In genomic region chrX:153907456-153907855, GRCh38 we compare ENCODE assay signal across 17 cellular contexts. TPM values are rescaled to one million over a fixed set of nuclear protein-coding genes. Genes with fewer than 3 reads are reported as not detected.
DNase-seq lines count a peak whose midpoint lies in the region; ATAC-seq and TF ChIP-seq lines count a peak whose summit lies in the region.
"Had no signal": no experiment of that assay in that cellular context is flagged by ENCODE, and none has a peak within 500 bp of the region (broad histone marks: within the 10 kb centered on the region; RNA-seq: fewer than 3 reads in every experiment).

No MANE protein-coding gene starts in this region.

- H3K36me3 ChIP-seq in HEK293 (ENCODE audit: control insufficient read depth in 2 of 2, insufficient read depth in 1 of 2, low read length in 2 of 2) (no peaks in the 10 kb centered on the region), neuronal stem cell (replicated peaks in 1 of 2; ENCODE audit: control insufficient read depth in 2 of 2, insufficient read depth in 2 of 2, low read length in 2 of 2) (no peaks in the 10 kb centered on the region), spleen (peaks cover 0 to 58% (median 20%) of the 10 kb centered on the region in 6 donors)

- no peak overlapping the region for H2AK5ac ChIP-seq in neuronal stem cell (ENCODE audit: low read depth, low read length)

- H3K79me1 ChIP-seq in neuronal stem cell (ENCODE audit: low read depth, low read length) = no peaks in the 10 kb centered on the region

- no peak overlapping the region for H3K4ac ChIP-seq in neuronal stem cell (ENCODE audit: low read length)

- H3K14ac ChIP-seq in neuronal stem cell (ENCODE audit: low read length) = no peak overlapping the region

- no peak for TF ChIP-seq CTCF in HEK293 (tag by site-specific recombination; IDR thresholded peaks at IDR 0.05)
- TF ChIP-seq CTCF in chondrocyte (IDR thresholded peaks at IDR 0.05) = no peak
- TF ChIP-seq CTCF in spleen (IDR thresholded peaks at IDR 0.05 in 8 of 11, conservative IDR thresholded peaks at IDR 0.05 in 3 of 11) = no peak

- H3K9me3 ChIP-seq in HEK293 (ENCODE audit: control insufficient read depth, insufficient read depth, low read depth, low read length) = no peaks in the 10 kb centered on the region
- no peaks in the 10 kb centered on the region for H3K9me3 ChIP-seq in neuronal stem cell (replicated peaks in 1 of 2; ENCODE audit: control insufficient read depth in 2 of 2, insufficient read depth in 1 of 2, low read depth in 1 of 2, low read length in 2 of 2)
- no peaks in the 10 kb centered on the region for H3K9me3 ChIP-seq in spleen
- H3K9me3 ChIP-seq: Caco-2 had no signal

- intact Hi-C loops in spleen (cut with DNase I; ENCODE audit: low total_unique reads) = no loop called here

- H2AFZ ChIP-seq in neuronal stem cell (ENCODE audit: low read length) = no peak overlapping the region
- H2AFZ ChIP-seq: GM23248 had no signal

- H3K27me3 Mint-ChIP-seq in chondrocyte (ENCODE audit: low read depth) = no peaks in the 10 kb centered on the region
- H3K27me3 Mint-ChIP-seq in naive thymus-derived CD8-positive, alpha-beta T cell = no peaks in the 10 kb centered on the region

- H2BK120ac ChIP-seq in neuronal stem cell (ENCODE audit: low read depth, low read length) = no peak overlapping the region

- no peak overlapping the region for H3K18ac ChIP-seq in neuronal stem cell (ENCODE audit: low read length)

- H3K27ac ChIP-seq in HEK293 (ENCODE audit: extremely low read depth, low read depth, low read length) (no peak overlapping the region), neuronal stem cell (replicated peaks; ENCODE audit: low read length) (no peak overlapping the region), spleen (no peak overlapping the region)
- H3K27ac ChIP-seq: GM23248 had no signal

- H3K4me1 Mint-ChIP-seq in chondrocyte (ENCODE audit: low read depth) = peaks cover 7% of the 10 kb centered on the region
- H3K4me1 Mint-ChIP-seq in naive thymus-derived CD8-positive, alpha-beta T cell = peaks cover 19 to 51% (median 40%) of the 10 kb centered on the region in 4 donors

- H2BK12ac ChIP-seq in neuronal stem cell (ENCODE audit: low read length) = peak overlapping the region; percentile 58

- peak; percentile 83 for DNase-seq in chondrocyte (ENCODE audit: low spot score)
- DNase-seq in neuronal stem cell (ENCODE audit: low spot score) = no peak
- no peak for DNase-seq in naive thymus-derived CD8-positive, alpha-beta T cell
- no peak for DNase-seq in spleen
- DNase-seq: C1 segment of cervical spinal cord; Caco-2; CD8-positive, alpha-beta T cell; DMS153; DND-41; GM23248; H7; HCEC 1CT had no signal

- H3K23ac ChIP-seq in neuronal stem cell (ENCODE audit: low read depth, low read length, poor library complexity) = no peak overlapping the region

- H2BK15ac ChIP-seq in neuronal stem cell (ENCODE audit: low read length) = no peak overlapping the region

- TF ChIP-seq POLR2A in spleen (IDR thresholded peaks at IDR 0.05) = no peak

- H3K36me3 Mint-ChIP-seq in chondrocyte (ENCODE audit: low read depth) = no peaks in the 10 kb centered on the region
- peaks cover 0 to 20% (median 5%) of the 10 kb centered on the region in 3 donors for H3K36me3 Mint-ChIP-seq in naive thymus-derived CD8-positive, alpha-beta T cell

- H3K27ac Mint-ChIP-seq in chondrocyte (ENCODE audit: unreplicated experiment) = no peak overlapping the region
- peak overlapping the region in 1 of 10 donors; percentile 59 for H3K27ac Mint-ChIP-seq in naive thymus-derived CD8-positive, alpha-beta T cell
- H3K27ac Mint-ChIP-seq: CD8-positive, alpha-beta T cell had no signal

- H3K9me3 Mint-ChIP-seq in chondrocyte (ENCODE audit: low read depth) = no peaks in the 10 kb centered on the region
- H3K9me3 Mint-ChIP-seq in naive thymus-derived CD8-positive, alpha-beta T cell = peaks cover 0 to 3% (median 0%) of the 10 kb centered on the region in 9 donors
- H3K9me3 Mint-ChIP-seq: CD8-positive, alpha-beta T cell had no signal

- no peak overlapping the region for H3K9ac ChIP-seq in neuronal stem cell (ENCODE audit: low read depth, low read length, poor library complexity)
- H3K9ac ChIP-seq: GM23248 had no signal

- no peak for ATAC-seq in HG03520 (IDR thresholded peaks at IDR 0.05; ENCODE audit: unreplicated experiment)
- no peak for ATAC-seq in naive thymus-derived CD8-positive, alpha-beta T cell
- ATAC-seq: CD8-positive, alpha-beta T cell had no signal

- H4K8ac ChIP-seq in neuronal stem cell (ENCODE audit: low read depth, low read length) = no peak overlapping the region

- H3K4me2 ChIP-seq in neuronal stem cell (ENCODE audit: insufficient read depth, low read length, poor library complexity, severe bottlenecking) = no peak overlapping the region

- no peaks in the 10 kb centered on the region for H3K4me1 ChIP-seq in HEK293 (ENCODE audit: control insufficient read depth, insufficient read depth, low read length)
- peaks cover 2 to 4% of the 10 kb centered on the region in 2 donors for H3K4me1 ChIP-seq in neuronal stem cell (ENCODE audit: control insufficient read depth in 2 of 2, insufficient read depth in 1 of 2, low read depth in 1 of 2, low read length in 2 of 2)
- peaks cover 6 to 44% (median 29%) of the 10 kb centered on the region in 6 donors for H3K4me1 ChIP-seq in spleen
- H3K4me1 ChIP-seq: Caco-2 had no signal

- H4K91ac ChIP-seq in neuronal stem cell (ENCODE audit: low read depth, low read length, poor library complexity) = no peak overlapping the region

- CTCF ChIA-PET in HEK293 (lab: Yijun Ruan, JAX) = interaction anchor here (9.6 kb wide), 1 partner anchor 16 kb away, joined by 72 read pairs; no protein-coding TSS in a partner anchor

- H3K4me3 ChIP-seq in HEK293 (ENCODE audit: low read depth, low read length) (no peak overlapping the region), neuronal stem cell (ENCODE audit: low read length in 2 of 2) (no peak overlapping the region), spleen (no peak overlapping the region)
- H3K4me3 ChIP-seq: GM23248 had no signal

- peaks cover 0 to 35% (median 0%) of the 10 kb centered on the region in 3 experiments for H3K27me3 ChIP-seq in neuronal stem cell (ENCODE audit: control insufficient read depth in 3 of 3, insufficient read depth in 3 of 3, low read depth in 1 of 3, low read length in 3 of 3)
- peaks cover 0 to 13% (median 0%) of the 10 kb centered on the region in 7 donors for H3K27me3 ChIP-seq in spleen (replicated peaks in 1 of 7)

- no peak overlapping the region for H3K4me3 Mint-ChIP-seq in chondrocyte (ENCODE audit: unreplicated experiment)
- no peak overlapping the region for H3K4me3 Mint-ChIP-seq in naive thymus-derived CD8-positive, alpha-beta T cell
- H3K4me3 Mint-ChIP-seq: CD8-positive, alpha-beta T cell had no signal

- POLR2A ChIA-PET in HEK293 (lab: Yijun Ruan, JAX) = interaction anchor here (1.4 to 1.7 kb wide), 2 partner anchors 15 to 21 kb away, joined by 5 to 7 read pairs; no protein-coding TSS in a partner anchor
- POLR2A ChIA-PET in naive thymus-derived CD8-positive, alpha-beta T cell (lab: Charles Lee) = interaction anchor here (1.0 to 11.6 kb wide), 3 partner anchors 17 to 113 kb away, joined by 4 to 144 read pairs (median 14); partner anchors contain the start of genes ARHGAP4, RENBP and SSR4

- H2BK5ac ChIP-seq in neuronal stem cell (ENCODE audit: low read length) = no peak overlapping the region

- no CpG with 5 or more reads among the region's 12 CpGs for WGBS in neuronal stem cell (ENCODE audit: extremely low coverage in 2 of 2, insufficient read length in 2 of 2, insufficient replicate concordance in 1 of 2), 2 donors
- WGBS in spleen, 5 donors = 77 to 87% (median 85%) methylated on average over 3 to 12 of the region's 12 CpGs

TF ChIP-seq in HEK293, 187 proteins besides CTCF, POLR2A, EP300 and RAD21:
- TF ChIP-seq ZNF175 (tag by site-specific recombination; IDR thresholded peaks at IDR 0.05) = no peak
- TF ChIP-seq ZBTB20 (tag by site-specific recombination; IDR thresholded peaks at IDR 0.05) = peak; percentile 84
TF ChIP-seq in HEK293: peak in this region for 1.

RNA-seq across cellular contexts. Expression of gene AVPR2, which starts 3.0 kb away (rescaled TPM):
- total RNA-seq in chondrocyte (not detected in 3 replicates), spleen (under 1 TPM in 1 of 7 donors, not detected in 6; 0.52 TPM)
- polyA plus RNA-seq in neuronal stem cell (2013, experiment 1 of 2) = not detected
- not detected for polyA plus RNA-seq in neuronal stem cell (2013, experiment 2 of 2)
- total RNA-seq in naive thymus-derived CD8-positive, alpha-beta T cell = not detected
- not detected for polyA plus RNA-seq in naive thymus-derived CD8-positive, alpha-beta T cell
- under 1 TPM; 0.22 to 0.77 (median 0.26) TPM for polyA plus RNA-seq in spleen
- total RNA-seq: A673; Caco-2; CD8-positive, alpha-beta T cell; GM23248; H1; H7 had no signal
- polyA plus RNA-seq: BJ, GM23248 had no signal

RNA-seq across cellular contexts. Expression of gene ARHGAP4, which starts 18.6 kb away (rescaled TPM):
- 2.8 to 3.7 TPM (median 3.1 TPM) in 3 replicates for total RNA-seq in chondrocyte
- 5.4 TPM for polyA plus RNA-seq in neuronal stem cell (2013, experiment 1 of 2)
- polyA plus RNA-seq in neuronal stem cell (2013, experiment 2 of 2) = 4.9 TPM
- total RNA-seq in naive thymus-derived CD8-positive, alpha-beta T cell = 100 to 1,000 TPM; 324 to 353 TPM
- 100 to 1,000 TPM in 1 of 3 donors, 10 to 100 TPM in 2; 58.9 to 112 (median 96.6) TPM for polyA plus RNA-seq in naive thymus-derived CD8-positive, alpha-beta T cell
- 100 to 1,000 TPM; 176 to 317 (median 236) TPM for total RNA-seq in spleen
- 100 to 1,000 TPM; 297 to 713 (median 635) TPM for polyA plus RNA-seq in spleen

RNA-seq across cellular contexts. Expression of gene L1CAM, which starts 21.5 kb away (rescaled TPM):
- total RNA-seq in chondrocyte (2.2 to 2.9 TPM (median 2.5 TPM) in 3 replicates), spleen (1 to 10 TPM; 1.2 to 5.1 (median 2.2) TPM)
- 1.6 TPM for polyA plus RNA-seq in neuronal stem cell (2013, experiment 1 of 2)
- 1.7 TPM for polyA plus RNA-seq in neuronal stem cell (2013, experiment 2 of 2)
- total RNA-seq in naive thymus-derived CD8-positive, alpha-beta T cell = under 1 TPM; 0.16 to 0.23 TPM
- polyA plus RNA-seq in naive thymus-derived CD8-positive, alpha-beta T cell = not detected
- polyA plus RNA-seq in spleen = 1 to 10 TPM; 1.6 to 3.4 (median 3.2) TPM

RNA-seq across cellular contexts. Expression of gene NAA10, which starts 27.4 kb away (rescaled TPM):
- total RNA-seq in chondrocyte = 89.5 to 99.8 TPM (median 91.4 TPM) in 3 replicates
- polyA plus RNA-seq in neuronal stem cell (2013, experiment 1 of 2) = 94.9 TPM
- 91.4 TPM for polyA plus RNA-seq in neuronal stem cell (2013, experiment 2 of 2)
- total RNA-seq in naive thymus-derived CD8-positive, alpha-beta T cell = 10 to 100 TPM; 72.1 to 80.8 TPM
- polyA plus RNA-seq in naive thymus-derived CD8-positive, alpha-beta T cell = 10 to 100 TPM; 66.8 to 73.3 (median 71.3) TPM
- 10 to 100 TPM; 56.4 to 89.1 (median 85.5) TPM for total RNA-seq in spleen
- polyA plus RNA-seq in spleen = 100 to 1,000 TPM; 123 to 174 (median 168) TPM

RNA-seq across cellular contexts. Expression of gene RENBP, which starts 37.0 kb away (rescaled TPM):
- total RNA-seq in chondrocyte (6.5 to 13.4 TPM (median 13.1 TPM) in 3 replicates), spleen (100 to 1,000 TPM in 1 of 7 donors, 10 to 100 TPM in 6; 42.0 to 105 (median 63.6) TPM)
- polyA plus RNA-seq in neuronal stem cell (2013, experiment 1 of 2) = 4.8 TPM
- 4.7 TPM for polyA plus RNA-seq in neuronal stem cell (2013, experiment 2 of 2)
- total RNA-seq in naive thymus-derived CD8-positive, alpha-beta T cell = 10 to 100 TPM; 17.8 to 18.2 TPM
- under 1 TPM; 0.49 to 0.96 (median 0.73) TPM for polyA plus RNA-seq in naive thymus-derived CD8-positive, alpha-beta T cell
- 10 to 100 TPM; 44.3 to 91.3 (median 47.9) TPM for polyA plus RNA-seq in spleen
- polyA plus RNA-seq: GM23248 had no signal

Comparison
In these comparisons a context has a peak if more than half of its experiments do, and no peak if none do; other contexts are left out.
1. RNA of gene ARHGAP4, which starts 18.6 kb away (total RNA-seq): 324 to 353 TPM in naive thymus-derived CD8-positive, alpha-beta T cell and 176 to 317 TPM in spleen; 2.8 to 3.7 TPM in chondrocyte; every median in the first group is over 10 times any median in the second.